Comparison of ENCODE assay signal across 14 cellular contexts in genomic region chrX:88604433-88605221, GRCh38.
"Had no signal": no experiment of that assay in that cellular context is flagged by ENCODE, and none has a peak within 500 bp of the region (broad histone marks: within the 10 kb centered on the region; RNA-seq: fewer than 3 reads in every experiment).

No MANE protein-coding gene starts in this region.

- H3K27me3 Mint-ChIP-seq: activated naive CD4-positive, alpha-beta T cell treated with anti-CD3 and anti-CD28 coated beads, Interleukin-2, amount 50 U/mL, for 24 hours; naive thymus-derived CD4-positive, alpha-beta T cell had no signal

- H3K36me3 ChIP-seq: esophagus squamous epithelium, heart left ventricle, suprapubic skin had no signal

- H3K4me1 Mint-ChIP-seq: activated naive CD4-positive, alpha-beta T cell treated with anti-CD3 and anti-CD28 coated beads, Interleukin-2, amount 50 U/mL, for 24 hours; naive thymus-derived CD4-positive, alpha-beta T cell had no signal

- H3K9me3 Mint-ChIP-seq: activated naive CD4-positive, alpha-beta T cell treated with anti-CD3 and anti-CD28 coated beads, Interleukin-2, amount 50 U/mL, for 24 hours had no signal

- DNase-seq: activated CD4-positive, alpha-beta T cell treated with anti-CD3 and anti-CD28 coated beads, Interleukin-2, amount 50 U/mL, for 4 hours; activated effector memory CD4-positive, alpha-beta T cell treated with Interleukin-2 at 50 U/mL for 16 hours; activated T-cell treated with anti-CD3 and anti-CD28 coated beads, Interleukin-2, amount 50 U/mL, for 1 hour; dorsolateral prefrontal cortex; esophagus squamous epithelium; foreskin melanocyte; heart left ventricle; left ventricle myocardium superior; naive thymus-derived CD4-positive, alpha-beta T cell; stimulated activated CD4-positive, alpha-beta T cell treated with anti-CD3 and anti-CD28 coated beads, Interleukin-12 subunit alpha, Interleukin-12 subunit beta, amount 100 ng/mL, for 4 hours; stimulated activated naive CD4-positive, alpha-beta T cell treated with Interleukin-2 at 50 U/mL for 16 hours; T-helper 2 cell had no signal

- H3K27me3 ChIP-seq: esophagus squamous epithelium, heart left ventricle, suprapubic skin had no signal

- ATAC-seq: heart left ventricle; left ventricle myocardium superior; naive thymus-derived CD4-positive, alpha-beta T cell had no signal

- H3K9me3 ChIP-seq: esophagus squamous epithelium, suprapubic skin had no signal

- H3K4me3 ChIP-seq: dorsolateral prefrontal cortex, esophagus squamous epithelium, heart left ventricle, suprapubic skin had no signal

- H3K4me3 Mint-ChIP-seq: activated naive CD4-positive, alpha-beta T cell treated with anti-CD3 and anti-CD28 coated beads, Interleukin-2, amount 50 U/mL, for 24 hours; naive thymus-derived CD4-positive, alpha-beta T cell had no signal

- H3K27ac Mint-ChIP-seq: activated naive CD4-positive, alpha-beta T cell treated with anti-CD3 and anti-CD28 coated beads, Interleukin-2, amount 50 U/mL, for 24 hours; naive thymus-derived CD4-positive, alpha-beta T cell had no signal

- H3K36me3 Mint-ChIP-seq: activated naive CD4-positive, alpha-beta T cell treated with anti-CD3 and anti-CD28 coated beads, Interleukin-2, amount 50 U/mL, for 24 hours; naive thymus-derived CD4-positive, alpha-beta T cell had no signal

- H3K4me1 ChIP-seq: esophagus squamous epithelium, heart left ventricle, suprapubic skin had no signal
